ENCODE assay signal across 33 cellular contexts in the genomic region with DNA sequence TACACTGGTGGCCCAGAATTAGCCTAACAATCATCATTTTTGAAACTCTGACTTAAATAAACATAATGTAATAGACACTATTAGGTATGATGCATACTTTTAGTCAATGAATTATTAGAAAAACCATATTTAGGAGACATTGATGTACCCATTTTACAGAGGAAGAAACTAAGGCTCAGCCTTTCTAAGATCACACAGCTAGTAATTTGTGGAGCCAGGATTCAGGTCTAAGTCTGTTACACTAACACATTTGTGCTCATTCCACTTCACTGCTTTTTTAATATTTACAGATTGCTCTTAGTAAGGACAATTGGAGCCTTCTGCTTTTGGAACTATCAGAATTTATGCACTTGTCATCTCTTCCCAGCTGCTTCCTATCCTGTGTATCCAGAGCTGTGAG.
"Had no signal": no experiment of that assay in that cellular context is flagged by ENCODE, and none has a peak within 500 bp of the region (broad histone marks: within the 10 kb centered on the region; RNA-seq: fewer than 3 reads in every experiment).

No MANE protein-coding gene starts in this region.

- H3K27ac ChIP-seq: KMS-11 had no signal

- H3K36me3 ChIP-seq: MG63 had no signal

- DNase-seq: Kasumi-1, MG63, MM.1S, MV-4-11, NCI-H1048, NCI-H1092, NCI-H1092 treated with DMSO at 0.1 percent for 48 hours, NCI-H1105, NCI-H1105 treated with DMSO at 0.1 percent for 48 hours, NCI-H1417, NCI-H1417 treated with DMSO at 0.1 percent for 48 hours, NCI-H1436, NCI-H1436 treated with DMSO at 0.1 percent for 48 hours, NCI-H146, NCI-H1694, NCI-H1694 treated with DMSO at 0.1 percent for 48 hours, NCI-H187, NCI-H187 treated with DMSO at 0.1 percent for 48 hours, NCI-H1930, NCI-H2029, NCI-H2029 treated with DMSO at 0.1 percent for 48 hours, NCI-H2081, NCI-H2081 treated with DMSO at 0.1 percent for 48 hours, NCI-H2107, NCI-H2171, NCI-H2171 treated with DMSO at 0.1 percent for 48 hours, NCI-H2227 treated with DMSO at 0.1 percent for 48 hours, NCI-H226, NCI-H345, NCI-H446, NCI-H446 treated with DMSO at 0.1 percent for 48 hours, NCI-H510A had no signal

- H3K9ac ChIP-seq: KMS-11 had no signal

- H3K9me3 ChIP-seq: MG63 had no signal

- H3K4me2 ChIP-seq: KMS-11 had no signal

- H3K4me3 ChIP-seq: MG63 had no signal
